ENCODE assay signal across 18 cellular contexts in the genomic region with DNA sequence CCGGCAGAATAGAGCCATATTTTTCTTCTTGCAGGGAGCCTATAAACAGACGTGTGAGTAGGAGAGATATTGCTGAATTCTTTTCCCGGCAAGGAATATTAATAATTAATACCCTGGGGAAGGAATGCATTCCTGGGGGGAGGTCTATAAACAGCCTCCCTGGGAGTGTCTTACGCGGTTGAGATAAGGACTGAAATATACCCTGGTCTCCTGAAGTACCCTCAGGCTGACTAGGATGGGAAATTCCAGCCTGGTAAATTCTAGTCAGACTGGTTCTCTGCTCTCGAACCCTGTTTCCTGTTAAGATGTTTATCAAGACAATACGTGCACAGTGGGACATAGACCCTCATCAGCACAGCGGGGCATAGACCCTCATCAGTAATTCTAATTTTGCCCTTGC. TPM values are rescaled to one million over a fixed set of nuclear protein-coding genes. Genes with fewer than 3 reads are reported as not detected.
"Had no signal": no experiment of that assay in that cellular context is flagged by ENCODE, and none has a peak within 500 bp of the region (broad histone marks: within the 10 kb centered on the region; RNA-seq: fewer than 3 reads in every experiment).

No MANE protein-coding gene starts in this region.

RNA-seq across cellular contexts. Expression of gene ZNF705A, which starts 15.2 kb away (rescaled TPM):
- total RNA-seq: natural killer cell, occipital lobe, osteoblast, ovary, progenitor cell of endocrine pancreas, psoas muscle, right cardiac atrium, right lobe of liver, sigmoid colon, suprapubic skin, transverse colon, upper lobe of right lung, urinary bladder, vagina had no signal
- polyA plus RNA-seq: naive thymus-derived CD4-positive, alpha-beta T cell; neural cell; ovary; right cardiac atrium; sigmoid colon; smooth muscle cell; spleen; urinary bladder had no signal
